Comparison of ENCODE assay signal across 8 cellular contexts in genomic region chr14:92651106-92651792, GRCh38.
DNase-seq lines count a peak whose midpoint lies in the region; ATAC-seq and TF ChIP-seq lines count a peak whose summit lies in the region.

No MANE protein-coding gene starts in this region.

- H3K79me2 ChIP-seq in MM.1S (ENCODE audit: low read length): no peaks in the 10 kb centered on the region

- peaks cover 7% of the 10 kb centered on the region; the same call in 1 of the 2 replicates for H3K4me1 ChIP-seq in MM.1S (ENCODE audit: low read length)

- peak overlapping the region; percentile 95 for H3K27ac Mint-ChIP-seq in activated T-helper 2 cell treated with anti-CD3 and anti-CD28 coated beads, Interferon-gamma antibody, Interleukin-2, Interleukin-4, amounts not matched to agents 10 μg/mL and 5 μg/mL and 100 μg/mL, durations not matched to agents 14 hours and 24 hours and 36 hours
- peak overlapping the region; percentile 99 for H3K27ac Mint-ChIP-seq in stimulated activated naive CD8-positive, alpha-beta T cell treated with anti-CD3 and anti-CD28 coated beads, Interleukin-15, amount 100 ng/mL, for 72 hours

- H3K36me3 ChIP-seq in GM06990 (ENCODE audit: control insufficient read depth, insufficient read depth, low read length) (peaks cover 4% of the 10 kb centered on the region), MM.1S (replicated peaks; ENCODE audit: insufficient read depth, low read length) (no peaks in the 10 kb centered on the region)

- H3K4me3 ChIP-seq in GM06990 (replicated peaks; ENCODE audit: low read depth, low read length) (peak overlapping the region; percentile 63), MM.1S (ENCODE audit: low read length) (no peak overlapping the region)

- peak overlapping the region; percentile 91 for H3K4me3 Mint-ChIP-seq in activated T-helper 2 cell treated with anti-CD3 and anti-CD28 coated beads, Interferon-gamma antibody, Interleukin-2, Interleukin-4, amounts not matched to agents 10 μg/mL and 5 μg/mL and 100 μg/mL, durations not matched to agents 14 hours and 24 hours and 36 hours (ENCODE audit: low read depth)
- H3K4me3 Mint-ChIP-seq in stimulated activated naive CD8-positive, alpha-beta T cell treated with anti-CD3 and anti-CD28 coated beads, Interleukin-15, amount 100 ng/mL, for 72 hours: peak overlapping the region; percentile 94 to 98

- no peaks in the 10 kb centered on the region for H4K20me1 ChIP-seq in MM.1S (ENCODE audit: insufficient read depth, low read length)

- no peak overlapping the region for H2AFZ ChIP-seq in MM.1S (ENCODE audit: low read length)

- intact Hi-C loops in activated T-helper 2 cell treated with anti-CD3 and anti-CD28 coated beads, Interferon-gamma antibody, Interleukin-2, Interleukin-4, amounts not matched to agents 10 μg/mL and 5 μg/mL and 100 μg/mL, durations not matched to agents 14 hours and 24 hours and 36 hours (cut with micrococcal nuclease): loop anchor here (1.0 to 2.0 kb wide), 6 partner anchors 17 to 93 kb away; no protein-coding TSS in a partner anchor

- ATAC-seq in GM21786 (IDR thresholded peaks at IDR 0.05; ENCODE audit: unreplicated experiment): peak; percentile 72
- peak; percentile 91 for ATAC-seq in stimulated activated naive CD8-positive, alpha-beta T cell treated with anti-CD3 and anti-CD28 coated beads, Interleukin-15, amount 100 ng/mL, for 72 hours

- TF ChIP-seq CTCF in GM06990 (IDR thresholded peaks at IDR 0.05; ENCODE audit: insufficient read depth, low read length, poor library complexity, severe bottlenecking) (no peak), MM.1S (IDR thresholded peaks at IDR 0.05; ENCODE audit: low read length) (no peak)

- peaks cover 33% of the 10 kb centered on the region for H3K36me3 Mint-ChIP-seq in activated T-helper 2 cell treated with anti-CD3 and anti-CD28 coated beads, Interferon-gamma antibody, Interleukin-2, Interleukin-4, amounts not matched to agents 10 μg/mL and 5 μg/mL and 100 μg/mL, durations not matched to agents 14 hours and 24 hours and 36 hours (ENCODE audit: low read depth)

- no peak overlapping the region for H3K27ac ChIP-seq in MM.1S (ENCODE audit: low read length)

- no peak overlapping the region for H3K9ac ChIP-seq in MM.1S (ENCODE audit: low read length)

- DNase-seq in GM06990 (ENCODE audit: extremely low read depth, insufficient read length) (peak; percentile 86), NOMO-1 treated with DMSO at 0.1 percent for 48 hours (lab: John Stamatoyannopoulos, UW; ENCODE audit: unreplicated experiment) (peak; percentile 88), midbrain (lab: John Stamatoyannopoulos, UW) (peak; percentile 30), cerebellum (ENCODE audit: low spot score) (no peak), MM.1S (no peak)
- peak; percentile 76 for DNase-seq in activated T-helper 2 cell treated with anti-CD3 and anti-CD28 coated beads, Interferon-gamma antibody, Interleukin-2, Interleukin-4, amounts not matched to agents 10 μg/mL and 5 μg/mL and 100 μg/mL, durations not matched to agents 14 hours and 24 hours and 36 hours (ENCODE audit: low spot score)
- peak; percentile 82 to 92 for DNase-seq in stimulated activated naive CD8-positive, alpha-beta T cell treated with anti-CD3 and anti-CD28 coated beads, Interleukin-15, amount 100 ng/mL, for 72 hours

- H3F3A ChIP-seq in MM.1S (ENCODE audit: insufficient read depth, low read length): peaks cover 6% of the 10 kb centered on the region; the same call in 1 of the 2 replicates

- H3K27me3 Mint-ChIP-seq in activated T-helper 2 cell treated with anti-CD3 and anti-CD28 coated beads, Interferon-gamma antibody, Interleukin-2, Interleukin-4, amounts not matched to agents 10 μg/mL and 5 μg/mL and 100 μg/mL, durations not matched to agents 14 hours and 24 hours and 36 hours (ENCODE audit: low read depth): no peaks in the 10 kb centered on the region
- no peaks in the 10 kb centered on the region for H3K27me3 Mint-ChIP-seq in stimulated activated naive CD8-positive, alpha-beta T cell treated with anti-CD3 and anti-CD28 coated beads, Interleukin-15, amount 100 ng/mL, for 72 hours

- H3K4me2 ChIP-seq in MM.1S (ENCODE audit: low read depth, low read length): no peak overlapping the region

- no peaks in the 10 kb centered on the region for H3K9me3 Mint-ChIP-seq in activated T-helper 2 cell treated with anti-CD3 and anti-CD28 coated beads, Interferon-gamma antibody, Interleukin-2, Interleukin-4, amounts not matched to agents 10 μg/mL and 5 μg/mL and 100 μg/mL, durations not matched to agents 14 hours and 24 hours and 36 hours
- no peaks in the 10 kb centered on the region for H3K9me3 Mint-ChIP-seq in stimulated activated naive CD8-positive, alpha-beta T cell treated with anti-CD3 and anti-CD28 coated beads, Interleukin-15, amount 100 ng/mL, for 72 hours

- no peaks in the 10 kb centered on the region for H3K9me2 ChIP-seq in MM.1S (replicated peaks; ENCODE audit: insufficient read depth, low read length)

- peaks cover 76% of the 10 kb centered on the region for H3K4me1 Mint-ChIP-seq in activated T-helper 2 cell treated with anti-CD3 and anti-CD28 coated beads, Interferon-gamma antibody, Interleukin-2, Interleukin-4, amounts not matched to agents 10 μg/mL and 5 μg/mL and 100 μg/mL, durations not matched to agents 14 hours and 24 hours and 36 hours (ENCODE audit: low read depth)
- H3K4me1 Mint-ChIP-seq in stimulated activated naive CD8-positive, alpha-beta T cell treated with anti-CD3 and anti-CD28 coated beads, Interleukin-15, amount 100 ng/mL, for 72 hours: peaks cover 72% of the 10 kb centered on the region

- H3K9me3 ChIP-seq in MM.1S (replicated peaks; ENCODE audit: insufficient read depth, low read length): no peaks in the 10 kb centered on the region

- H3K27me3 ChIP-seq in GM06990 (replicated peaks; ENCODE audit: control insufficient read depth, insufficient read depth, low read length) (no peaks in the 10 kb centered on the region), MM.1S (replicated peaks; ENCODE audit: insufficient read depth, low read length) (no peaks in the 10 kb centered on the region)

Comparison
In these comparisons a context has a peak if more than half of its experiments do, and no peak if none do; other contexts are left out.
1. DNase-seq: peak in GM06990 (single experiment), NOMO-1 treated with DMSO at 0.1 percent for 48 hours (single experiment), activated T-helper 2 cell treated with anti-CD3 and anti-CD28 coated beads, Interferon-gamma antibody, Interleukin-2, Interleukin-4, amounts not matched to agents 10 μg/mL and 5 μg/mL and 100 μg/mL, durations not matched to agents 14 hours and 24 hours and 36 hours (single experiment), midbrain (single experiment) and stimulated activated naive CD8-positive, alpha-beta T cell treated with anti-CD3 and anti-CD28 coated beads, Interleukin-15, amount 100 ng/mL, for 72 hours (2 of 2); none in cerebellum (single experiment) and MM.1S (single experiment).